Comparison of ENCODE assay signal across 10 cellular contexts in the genomic region with DNA sequence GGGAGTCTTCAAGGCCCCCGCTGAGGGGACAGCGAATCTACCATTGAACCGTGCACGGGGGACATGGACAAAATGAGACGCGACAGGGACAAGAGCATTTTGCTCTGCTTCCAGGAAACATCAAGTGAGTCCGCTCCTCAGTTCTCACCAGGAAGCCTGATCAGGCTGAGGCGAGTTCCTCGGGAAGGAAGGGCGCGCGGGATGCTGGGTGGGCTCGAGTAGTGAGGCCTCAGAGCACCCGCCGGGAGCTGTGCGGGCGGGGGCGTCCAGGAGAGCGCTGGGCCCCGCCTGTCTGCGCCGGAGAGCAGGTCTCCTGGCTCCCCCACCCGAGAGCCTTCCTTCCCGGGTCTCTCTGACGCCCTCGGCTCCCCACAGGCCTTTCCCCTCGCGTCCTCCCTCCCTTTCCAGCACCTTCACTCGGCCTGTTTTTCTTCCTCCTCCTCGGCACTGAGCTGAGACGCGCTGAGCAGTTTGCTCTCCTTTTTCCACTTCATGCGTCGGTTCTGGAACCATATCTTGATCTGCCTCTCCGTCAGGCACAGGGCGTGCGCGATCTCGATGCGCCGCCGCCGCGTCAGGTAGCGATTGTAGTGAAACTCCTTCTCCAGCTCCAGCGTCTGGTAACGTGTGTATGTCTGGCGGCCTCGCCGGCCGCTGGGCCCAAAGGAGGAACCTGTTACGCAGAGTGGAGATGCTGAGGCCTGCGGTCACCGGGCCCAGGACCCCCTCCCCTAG. TPM values are rescaled to one million over a fixed set of nuclear protein-coding genes. Genes with fewer than 3 reads are reported as not detected.
DNase-seq lines count a peak whose midpoint lies in the region; ATAC-seq, FAIRE-seq and TF ChIP-seq lines count a peak whose summit lies in the region.
"Had no signal": no experiment of that assay in that cellular context is flagged by ENCODE, and none has a peak within 500 bp of the region (broad histone marks: within the 10 kb centered on the region; RNA-seq: fewer than 3 reads in every experiment).

No MANE protein-coding gene starts in this region.

- ATAC-seq in activated CD4-positive, CD25-positive, alpha-beta regulatory T cell treated with anti-CD3 and anti-CD28 coated beads, Interleukin-2, amount 50 U/mL, for 24 hours, result peak; percentile 14 to 15
- ATAC-seq in activated T-cell treated with anti-CD3 and anti-CD28 coated beads, Interleukin-2, amount 50 U/mL, for 72 hours (replicated peaks in 1 of 2), result peak; percentile 34 to 35
- ATAC-seq in stimulated activated naive CD8-positive, alpha-beta T cell treated with anti-CD3 and anti-CD28 coated beads, Interleukin-15, Interleukin-2, amounts not matched to agents 100 U/mL and 50 U/mL, for 24 hours, result peak; percentile 29
- no peak for ATAC-seq in SK-N-SH treated with all-trans-retinoic acid at 6 μM for 48 hours
- ATAC-seq: sciatic nerve had no signal

- no peaks in the 10 kb centered on the region for H3K9me3 ChIP-seq in kidney (ENCODE audit: control insufficient read depth in 1 of 2, low read length in 2 of 2)

- intact Hi-C loops in kidney (cut with DNase I), result loop anchor here (10.0 kb wide), 1 partner anchor 261 kb away; no protein-coding TSS in a partner anchor

- H3K27me3 Mint-ChIP-seq in activated T-cell treated with anti-CD3 and anti-CD28 coated beads, Interleukin-2, amount 50 U/mL, for 72 hours (ENCODE audit: low read depth), result peaks cover 96% of the 10 kb centered on the region

- DNase-seq in activated CD4-positive, CD25-positive, alpha-beta regulatory T cell treated with anti-CD3 and anti-CD28 coated beads, Interleukin-2, amount 50 U/mL, for 72 hours, result no peak
- peak; percentile 54 to 55 for DNase-seq in activated T-cell treated with anti-CD3 and anti-CD28 coated beads, Interleukin-2, amount 50 U/mL, for 72 hours
- peak; percentile 71 for DNase-seq in kidney
- DNase-seq in stimulated activated naive CD8-positive, alpha-beta T cell treated with anti-CD3 and anti-CD28 coated beads, Interleukin-15, Interleukin-2, amounts not matched to agents 100 U/mL and 50 U/mL, for 24 hours, result peak; percentile 43
- no peak for DNase-seq in D721Med (ENCODE audit: insufficient read length, low spot score)
- no peak for DNase-seq in DMS53 treated with DMSO at 0.1 percent for 48 hours (lab: John Stamatoyannopoulos, UW; ENCODE audit: unreplicated experiment)

- H3K27ac Mint-ChIP-seq in activated T-cell treated with anti-CD3 and anti-CD28 coated beads, Interleukin-2, amount 50 U/mL, for 72 hours, result no peak overlapping the region

- peaks cover 11 to 12% of the 10 kb centered on the region in 2 donors for H3K4me1 ChIP-seq in kidney (ENCODE audit: control insufficient read depth in 1 of 2, insufficient read depth in 1 of 2, low read depth in 1 of 2, low read length in 2 of 2)

- no peak for TF ChIP-seq CTCF in kidney (IDR thresholded peaks at IDR 0.05; ENCODE audit: borderline replicate concordance, extremely low read depth, insufficient read depth)
- no peak for TF ChIP-seq CTCF in D721Med (IDR thresholded peaks at IDR 0.05; ENCODE audit: insufficient read depth, missing control alignments)

- FAIRE-seq in kidney (lab: Jason Lieb, UNC) (no peak), D721Med (lab: Jason Lieb, UNC) (no peak)
- FAIRE-seq: frontal cortex had no signal

- peaks cover 0 to 12% of the 10 kb centered on the region in 2 donors for H3K36me3 ChIP-seq in kidney (ENCODE audit: control insufficient read depth in 1 of 2, insufficient read depth in 2 of 2, low read length in 2 of 2)

- H3K9me3 Mint-ChIP-seq in activated T-cell treated with anti-CD3 and anti-CD28 coated beads, Interleukin-2, amount 50 U/mL, for 72 hours, result no peaks in the 10 kb centered on the region

- H3K4me1 Mint-ChIP-seq in activated T-cell treated with anti-CD3 and anti-CD28 coated beads, Interleukin-2, amount 50 U/mL, for 72 hours (ENCODE audit: low read depth), result peaks cover 49% of the 10 kb centered on the region

- peak overlapping the region; percentile 90 to 91 for H3K27ac ChIP-seq in kidney (ENCODE audit: low read depth in 2 of 2, low read length in 2 of 2)

- no peaks in the 10 kb centered on the region for H3K36me3 Mint-ChIP-seq in activated T-cell treated with anti-CD3 and anti-CD28 coated beads, Interleukin-2, amount 50 U/mL, for 72 hours (ENCODE audit: insufficient read depth in 2 of 2)

- peak overlapping the region; percentile 62 to 72 for H3K9ac ChIP-seq in kidney (ENCODE audit: low read length in 2 of 2)

- peak overlapping the region; percentile 76 to 85 for H3K4me3 Mint-ChIP-seq in activated T-cell treated with anti-CD3 and anti-CD28 coated beads, Interleukin-2, amount 50 U/mL, for 72 hours

- H3K4me3 ChIP-seq in kidney (ENCODE audit: low read length in 2 of 2), result peak overlapping the region; percentile 69 to 70

TF ChIP-seq in SK-N-SH treated with all-trans-retinoic acid at 6 μM for 48 hours, 23 proteins besides CTCF, POLR2A, EP300 and RAD21:
- TF ChIP-seq GLIS3 (CRISPR knock-in tag; IDR thresholded peaks at IDR 0.05) (no peak), TOX (CRISPR knock-in tag; IDR thresholded peaks at IDR 0.05; ENCODE audit: borderline replicate concordance) (no peak), POU6F1 (CRISPR knock-in tag; IDR thresholded peaks at IDR 0.05; ENCODE audit: borderline replicate concordance, low read depth) (no peak), OSR1 (CRISPR knock-in tag; IDR thresholded peaks at IDR 0.05) (no peak), SNAI2 (CRISPR knock-in tag; IDR thresholded peaks at IDR 0.05) (no peak), RARB (CRISPR knock-in tag; IDR thresholded peaks at IDR 0.05) (no peak), ZNF8 (CRISPR knock-in tag; IDR thresholded peaks at IDR 0.05) (no peak), TCF4 (CRISPR knock-in tag; IDR thresholded peaks at IDR 0.05; ENCODE audit: borderline replicate concordance) (no peak)
- TF ChIP-seq, protein P1, sequence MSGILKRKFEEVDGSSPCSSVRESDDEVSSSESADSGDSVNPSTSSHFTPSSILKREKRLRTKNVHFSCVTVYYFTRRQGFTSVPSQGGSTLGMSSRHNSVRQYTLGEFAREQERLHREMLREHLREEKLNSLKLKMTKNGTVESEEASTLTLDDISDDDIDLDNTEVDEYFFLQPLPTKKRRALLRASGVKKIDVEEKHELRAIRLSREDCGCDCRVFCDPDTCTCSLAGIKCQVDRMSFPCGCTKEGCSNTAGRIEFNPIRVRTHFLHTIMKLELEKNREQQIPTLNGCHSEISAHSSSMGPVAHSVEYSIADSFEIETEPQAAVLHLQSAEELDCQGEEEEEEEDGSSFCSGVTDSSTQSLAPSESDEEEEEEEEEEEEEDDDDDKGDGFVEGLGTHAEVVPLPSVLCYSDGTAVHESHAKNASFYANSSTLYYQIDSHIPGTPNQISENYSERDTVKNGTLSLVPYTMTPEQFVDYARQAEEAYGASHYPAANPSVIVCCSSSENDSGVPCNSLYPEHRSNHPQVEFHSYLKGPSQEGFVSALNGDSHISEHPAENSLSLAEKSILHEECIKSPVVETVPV (CRISPR knock-in tag; IDR thresholded peaks at IDR 0.05), result no peak

RNA-seq across cellular contexts. Expression of gene HOXB5, which starts 2.6 kb away (rescaled TPM):
- not detected for total RNA-seq in activated T-cell treated with anti-CD3 and anti-CD28 coated beads, Interleukin-2, amount 50 U/mL, for 72 hours
- 27.0 TPM for total RNA-seq in kidney
- 12.3 TPM for polyA plus RNA-seq in kidney (ENCODE audit: insufficient read depth, low read depth, low replicate concordance)
- total RNA-seq: frontal cortex had no signal

RNA-seq across cellular contexts. Expression of gene HOXB3, which starts 6.1 kb away (rescaled TPM):
- 1 to 10 TPM; 2.9 to 8.1 TPM for total RNA-seq in activated T-cell treated with anti-CD3 and anti-CD28 coated beads, Interleukin-2, amount 50 U/mL, for 72 hours
- total RNA-seq in kidney, result 99.0 TPM
- 12.1 TPM for polyA plus RNA-seq in kidney (ENCODE audit: insufficient read depth, low read depth, low replicate concordance)
- total RNA-seq: frontal cortex had no signal

RNA-seq across cellular contexts. Expression of gene HOXB6, which starts 8.6 kb away (rescaled TPM):
- under 1 TPM; 0.24 to 0.51 TPM for total RNA-seq in activated T-cell treated with anti-CD3 and anti-CD28 coated beads, Interleukin-2, amount 50 U/mL, for 72 hours
- total RNA-seq in kidney, result 90.2 TPM
- 44.0 TPM for polyA plus RNA-seq in kidney (ENCODE audit: insufficient read depth, low read depth, low replicate concordance)
- total RNA-seq: frontal cortex had no signal

RNA-seq across cellular contexts. Expression of gene HOXB7, which starts 14.7 kb away (rescaled TPM):
- total RNA-seq in activated T-cell treated with anti-CD3 and anti-CD28 coated beads, Interleukin-2, amount 50 U/mL, for 72 hours, result 1 to 10 TPM; 1.3 to 1.6 TPM
- 45.4 TPM for total RNA-seq in kidney
- polyA plus RNA-seq in kidney (ENCODE audit: insufficient read depth, low read depth, low replicate concordance), result 49.6 TPM
- total RNA-seq: frontal cortex had no signal

RNA-seq across cellular contexts. Expression of gene HOXB4, which starts 18.0 kb away (rescaled TPM):
- total RNA-seq in activated T-cell treated with anti-CD3 and anti-CD28 coated beads, Interleukin-2, amount 50 U/mL, for 72 hours, result 1 to 10 TPM; 1.9 to 3.3 TPM
- 22.6 TPM for total RNA-seq in kidney
- polyA plus RNA-seq in kidney (ENCODE audit: insufficient read depth, low read depth, low replicate concordance), result 4.4 TPM
- total RNA-seq: frontal cortex had no signal

Comparison
In these comparisons a context has a peak if more than half of its experiments do, and no peak if none do; other contexts are left out.
1. DNase-seq: peak in activated T-cell treated with anti-CD3 and anti-CD28 coated beads, Interleukin-2, amount 50 U/mL, for 72 hours (2 of 2), kidney (single experiment) and stimulated activated naive CD8-positive, alpha-beta T cell treated with anti-CD3 and anti-CD28 coated beads, Interleukin-15, Interleukin-2, amounts not matched to agents 100 U/mL and 50 U/mL, for 24 hours (single experiment); none in activated CD4-positive, CD25-positive, alpha-beta regulatory T cell treated with anti-CD3 and anti-CD28 coated beads, Interleukin-2, amount 50 U/mL, for 72 hours (single experiment), D721Med (single experiment) and DMS53 treated with DMSO at 0.1 percent for 48 hours (single experiment).
2. RNA of gene HOXB5, which starts 2.6 kb away (total RNA-seq): 27.0 TPM in kidney (single experiment); not detected in activated T-cell treated with anti-CD3 and anti-CD28 coated beads, Interleukin-2, amount 50 U/mL, for 72 hours; every median in the first group is over 10 times any median in the second.
3. RNA of gene HOXB3, which starts 6.1 kb away (total RNA-seq): 99.0 TPM in kidney (single experiment); 2.9 to 8.1 TPM in activated T-cell treated with anti-CD3 and anti-CD28 coated beads, Interleukin-2, amount 50 U/mL, for 72 hours; every median in the first group is over 10 times any median in the second.
4. RNA of gene HOXB6, which starts 8.6 kb away (total RNA-seq): 90.2 TPM in kidney (single experiment); 0.24 to 0.51 TPM in activated T-cell treated with anti-CD3 and anti-CD28 coated beads, Interleukin-2, amount 50 U/mL, for 72 hours; every median in the first group is over 10 times any median in the second.